ENCODE assay signal across 8 cellular contexts in genomic region chr19:48635263-48635965, GRCh38. TPM values are rescaled to one million over a fixed set of nuclear protein-coding genes. Genes with fewer than 3 reads are reported as not detected.
DNase-seq lines count a peak whose midpoint lies in the region; ATAC-seq lines count a peak whose summit lies in the region.

No MANE protein-coding gene starts in this region.

- H3K4me1 Mint-ChIP-seq in activated CD4-positive, alpha-beta memory T cell treated with anti-CD3 and anti-CD28 coated beads for 36 hours (ENCODE audit: low read depth) = peaks cover 53% of the 10 kb centered on the region

- ATAC-seq in HG03520 (IDR thresholded peaks at IDR 0.05; ENCODE audit: unreplicated experiment) = no peak

- DNase-seq in NCI-H524 (lab: John Stamatoyannopoulos, UW) = peak; percentile 35 to 66
- DNase-seq in NCI-H524 treated with DMSO at 0.1 percent for 48 hours (lab: John Stamatoyannopoulos, UW) = no peak
- DNase-seq in NCI-H2171 (lab: John Stamatoyannopoulos, UW) = peak; percentile 69
- DNase-seq in activated CD4-positive, alpha-beta memory T cell treated with anti-CD3 and anti-CD28 coated beads for 36 hours = peak; percentile 82
- DNase-seq in effector CD8-positive, alpha-beta T cell (lab: John Stamatoyannopoulos, UW) = peak; percentile 70
- peak; percentile 68 for DNase-seq in midbrain (lab: John Stamatoyannopoulos, UW)
- peak; percentile 59 for DNase-seq in stimulated activated CD8-positive, alpha-beta memory T cell treated with anti-CD3 and anti-CD28 coated beads, Interleukin-4, amount 100 ng/mL, for 24 hours (ENCODE audit: low read depth)

- H3K36me3 Mint-ChIP-seq in activated CD4-positive, alpha-beta memory T cell treated with anti-CD3 and anti-CD28 coated beads for 36 hours = peaks cover 7% of the 10 kb centered on the region

- H3K27me3 Mint-ChIP-seq in activated CD4-positive, alpha-beta memory T cell treated with anti-CD3 and anti-CD28 coated beads for 36 hours = no peaks in the 10 kb centered on the region

- CTCF ChIA-PET in activated CD4-positive, alpha-beta memory T cell treated with anti-CD3 and anti-CD28 coated beads for 36 hours (lab: Charles Lee) = no interaction called here

- peak overlapping the region; percentile 87 for H3K4me3 Mint-ChIP-seq in activated CD4-positive, alpha-beta memory T cell treated with anti-CD3 and anti-CD28 coated beads for 36 hours

- peak overlapping the region; percentile 90 for H3K27ac Mint-ChIP-seq in activated CD4-positive, alpha-beta memory T cell treated with anti-CD3 and anti-CD28 coated beads for 36 hours

- H3K9me3 Mint-ChIP-seq in activated CD4-positive, alpha-beta memory T cell treated with anti-CD3 and anti-CD28 coated beads for 36 hours = no peaks in the 10 kb centered on the region

- POLR2A ChIA-PET in activated CD4-positive, alpha-beta memory T cell treated with anti-CD3 and anti-CD28 coated beads for 36 hours (lab: Charles Lee) = interaction anchor here (2.7 kb wide), 1 partner anchor 11 kb away, joined by 8 read pairs; no protein-coding TSS in a partner anchor

- intact Hi-C loops in activated CD4-positive, alpha-beta memory T cell treated with anti-CD3 and anti-CD28 coated beads for 36 hours (cut with micrococcal nuclease) = loop anchor here (2.0 kb wide), 2 partner anchors 303 to 329 kb away; partner anchors contain the start of gene FTL

RNA-seq across cellular contexts. Expression of gene DBP, which starts 1.8 kb away (rescaled TPM):
- 10 to 100 TPM in 1 of 2 experiments, 1 to 10 TPM in 1; 8.3 to 10.4 TPM for total RNA-seq in activated CD4-positive, alpha-beta memory T cell treated with anti-CD3 and anti-CD28 coated beads for 36 hours

RNA-seq across cellular contexts. Expression of gene CA11, which starts 10.6 kb away (rescaled TPM):
- 10 to 100 TPM; 12.7 to 15.9 TPM for total RNA-seq in activated CD4-positive, alpha-beta memory T cell treated with anti-CD3 and anti-CD28 coated beads for 36 hours

RNA-seq across cellular contexts. Expression of gene SPHK2, which starts 16.1 kb away (rescaled TPM):
- 10 to 100 TPM; 24.1 to 24.6 TPM for total RNA-seq in activated CD4-positive, alpha-beta memory T cell treated with anti-CD3 and anti-CD28 coated beads for 36 hours

RNA-seq across cellular contexts. Expression of gene RPL18, which starts 16.4 kb away (rescaled TPM):
- total RNA-seq in activated CD4-positive, alpha-beta memory T cell treated with anti-CD3 and anti-CD28 coated beads for 36 hours = 1,000 to 10,000 TPM; 2,095 to 2,140 TPM

RNA-seq across cellular contexts. Expression of gene FAM83E, which starts 20.5 kb away (rescaled TPM):
- 1 to 10 TPM; 2.2 to 2.4 TPM for total RNA-seq in activated CD4-positive, alpha-beta memory T cell treated with anti-CD3 and anti-CD28 coated beads for 36 hours
